30 cellular contexts compared by ENCODE assay signal in genomic region chr15:94331731-94332130, GRCh38.
"Had no signal": no experiment of that assay in that cellular context is flagged by ENCODE, and none has a peak within 500 bp of the region (broad histone marks: within the 10 kb centered on the region; RNA-seq: fewer than 3 reads in every experiment).

No MANE protein-coding gene starts in this region.

- DNase-seq: hypothalamus; islet precursor cell; left cardiac atrium; left lung; mesendoderm; naive B cell; nucleus accumbens; pancreas; posterior cingulate gyrus; retina; right cardiac atrium; stimulated activated CD4-positive, alpha-beta T cell treated with anti-CD3 and anti-CD28 coated beads, Interleukin-12 subunit alpha, Interleukin-12 subunit beta, amount 100 ng/mL, for 4 hours; stimulated activated CD4-positive, alpha-beta T cell treated with anti-CD3 and anti-CD28 coated beads, Interleukin-15, amount 100 ng/mL, for 24 hours; stimulated activated CD4-positive, alpha-beta T cell treated with anti-CD3 and anti-CD28 coated beads, Interleukin-2, amount 100 ng/mL, for 24 hours; stimulated activated CD4-positive, alpha-beta T cell treated with anti-CD3 and anti-CD28 coated beads, Interleukin-4, amount 100 ng/mL, for 1 hour; stimulated activated naive B cell treated with anti-CD40 and anti-IgM and Interleukin-4, amounts not matched to agents 10 μg/mL and 1 μg/mL and 100 μg/mL, for 72 hours; stimulated activated naive CD8-positive, alpha-beta T cell treated with anti-CD3 and anti-CD28 coated beads, Interleukin-15, Interleukin-2, amounts not matched to agents 100 U/mL and 50 U/mL, for 24 hours; stomach; testis; thyroid gland; transverse colon; upper lobe of right lung; uterus had no signal

- H3K27me3 ChIP-seq: left lung, pancreas, stomach, testis, thyroid gland, transverse colon, upper lobe of right lung, uterus had no signal

- H3K4me3 ChIP-seq: left lung, lung, pancreas, prostate gland, skin epidermis, stomach, testis, thyroid gland, transverse colon, upper lobe of right lung, uterus had no signal

- H3K9me3 Mint-ChIP-seq: mesothelial cell of epicardium; naive B cell; nephron; neural crest cell; stimulated activated naive B cell treated with anti-CD40 and anti-IgM and Interleukin-4, amounts not matched to agents 10 μg/mL and 1 μg/mL and 100 μg/mL, for 72 hours had no signal

- H3K9me3 ChIP-seq: left lung, pancreas, prostate gland, stomach, testis, thyroid gland, transverse colon, upper lobe of right lung, uterus had no signal

- H3K4me3 Mint-ChIP-seq: mesothelial cell of epicardium; naive B cell; nephron; neural crest cell; stimulated activated naive B cell treated with anti-CD40 and anti-IgM and Interleukin-4, amounts not matched to agents 10 μg/mL and 1 μg/mL and 100 μg/mL, for 72 hours had no signal

- H3K27ac ChIP-seq: left lung, pancreas, prostate gland, skin epidermis, stomach, testis, thyroid gland, transverse colon, upper lobe of right lung, uterus had no signal

- H3K27me3 Mint-ChIP-seq: naive B cell; stimulated activated naive B cell treated with anti-CD40 and anti-IgM and Interleukin-4, amounts not matched to agents 10 μg/mL and 1 μg/mL and 100 μg/mL, for 72 hours had no signal

- H3K36me3 ChIP-seq: pancreas, prostate gland, thyroid gland, transverse colon, upper lobe of right lung, uterus had no signal

- H3K27ac Mint-ChIP-seq: mesothelial cell of epicardium; nephron; stimulated activated naive B cell treated with anti-CD40 and anti-IgM and Interleukin-4, amounts not matched to agents 10 μg/mL and 1 μg/mL and 100 μg/mL, for 72 hours had no signal

- ATAC-seq: left cardiac atrium; left lung; pancreas; right cardiac atrium; sciatic nerve; stimulated activated naive B cell treated with anti-CD40 and anti-IgM and Interleukin-4, amounts not matched to agents 10 μg/mL and 1 μg/mL and 100 μg/mL, for 72 hours; stimulated activated naive CD8-positive, alpha-beta T cell treated with anti-CD3 and anti-CD28 coated beads, Interleukin-15, Interleukin-2, amounts not matched to agents 100 U/mL and 50 U/mL, for 24 hours; upper lobe of right lung had no signal

- H3K36me3 Mint-ChIP-seq: mesothelial cell of epicardium had no signal

- H3K4me1 ChIP-seq: pancreas, prostate gland, stomach, testis, thyroid gland, transverse colon, upper lobe of right lung, uterus had no signal
